16 cellular contexts compared by ENCODE assay signal in the genomic region with DNA sequence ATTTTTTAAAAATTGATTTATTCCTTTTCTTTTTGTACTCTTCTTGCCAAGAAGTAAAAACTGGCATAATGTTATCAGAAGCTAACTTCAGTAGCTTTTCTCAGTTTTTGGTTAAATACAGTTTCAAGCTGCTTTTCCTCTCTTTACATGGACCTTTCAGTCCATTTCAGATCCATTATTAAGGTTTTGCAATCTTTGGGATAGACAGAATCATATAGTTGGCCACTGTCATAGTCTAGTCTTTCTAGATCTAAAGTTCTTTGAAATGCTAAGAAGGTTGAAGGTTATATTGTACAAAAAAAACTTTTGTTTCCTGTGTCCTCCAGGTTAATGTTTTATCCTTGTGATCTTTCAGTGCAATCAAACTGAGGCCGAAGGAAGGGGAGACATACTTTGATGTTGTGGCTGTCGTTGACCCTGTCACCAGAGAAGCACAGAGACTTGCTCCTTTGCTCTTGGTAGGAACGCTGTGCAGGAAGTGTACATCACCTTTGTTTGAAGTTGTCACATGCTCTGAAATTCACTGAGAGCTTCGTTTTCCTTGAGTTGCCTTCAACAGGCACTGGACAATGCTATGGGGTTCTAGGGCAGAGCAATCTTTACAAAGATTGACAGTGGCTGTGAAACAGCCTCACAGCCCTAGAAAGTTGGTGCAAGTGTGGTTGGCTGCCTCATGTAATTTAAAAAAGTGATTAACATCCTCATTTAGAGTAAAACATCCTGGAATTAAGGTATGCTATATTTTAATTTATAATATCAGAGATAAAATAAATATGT.
"Had no signal": no experiment of that assay in that cellular context is flagged by ENCODE, and none has a peak within 500 bp of the region (broad histone marks: within the 10 kb centered on the region; RNA-seq: fewer than 3 reads in every experiment).

No MANE protein-coding gene starts in this region.

- H3K27me3 Mint-ChIP-seq: type B pancreatic cell had no signal

- H3K9me3 ChIP-seq: prostate gland had no signal

- H3K9me3 Mint-ChIP-seq: type B pancreatic cell had no signal

- H3K27me3 ChIP-seq: brain microvascular endothelial cell, dorsolateral prefrontal cortex had no signal

- H3K27ac ChIP-seq: brain microvascular endothelial cell, prostate gland had no signal

- H3K4me1 ChIP-seq: prostate gland had no signal

- DNase-seq: activated CD4-positive, CD25-positive, alpha-beta regulatory T cell treated with anti-CD3 and anti-CD28 coated beads, Interleukin-2, amount 50 U/mL, for 72 hours; activated gamma-delta T cell treated with Interleukin-2 at 50 U/mL for 16 hours; anterior cingulate cortex; brain microvascular endothelial cell; cerebellar nuclear complex; dorsolateral prefrontal cortex; hippocampal formation; kidney; left ventricle myocardium superior; right cardiac atrium; small intestine; stimulated activated naive CD8-positive, alpha-beta T cell treated with anti-CD3 and anti-CD28 coated beads, Interleukin-15, Interleukin-2, amounts not matched to agents 100 U/mL and 50 U/mL, for 24 hours; T1000 had no signal

- ATAC-seq: esophagus mucosa; left ventricle myocardium superior; stimulated activated naive CD8-positive, alpha-beta T cell treated with anti-CD3 and anti-CD28 coated beads, Interleukin-15, Interleukin-2, amounts not matched to agents 100 U/mL and 50 U/mL, for 24 hours had no signal

- H3K4me3 ChIP-seq: dorsolateral prefrontal cortex, prostate gland had no signal

- H3K4me3 Mint-ChIP-seq: type B pancreatic cell had no signal

- H3K27ac Mint-ChIP-seq: type B pancreatic cell had no signal
